Comparison of ENCODE assay signal across 12 cellular contexts in the genomic region with DNA sequence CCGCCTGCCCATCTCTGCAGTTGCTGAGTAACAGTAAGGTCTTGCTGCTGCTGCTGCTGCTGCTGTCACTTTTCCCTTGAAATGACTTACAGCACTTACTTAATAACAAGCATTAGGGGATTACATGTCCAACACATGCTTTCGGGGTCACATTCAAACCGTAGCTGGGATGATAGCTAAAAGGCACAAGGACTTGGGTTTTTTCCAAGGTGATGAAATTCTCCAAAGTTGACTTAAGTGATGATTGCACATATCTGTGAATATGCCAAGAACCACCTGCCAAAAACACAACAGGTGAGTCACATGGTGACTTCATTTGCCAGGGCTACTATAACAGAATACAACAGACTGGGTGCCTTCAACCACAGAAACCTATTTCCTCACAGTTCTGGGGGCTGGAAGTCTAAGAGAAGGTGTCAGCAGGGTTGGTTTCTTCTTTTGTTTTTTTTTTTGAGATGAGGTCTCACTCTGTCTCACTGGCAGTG.
DNase-seq lines count a peak whose midpoint lies in the region; ATAC-seq, FAIRE-seq and TF ChIP-seq lines count a peak whose summit lies in the region.
"Had no signal": no experiment of that assay in that cellular context is flagged by ENCODE, and none has a peak within 500 bp of the region (broad histone marks: within the 10 kb centered on the region; RNA-seq: fewer than 3 reads in every experiment).

No MANE protein-coding gene starts in this region.

- peak overlapping the region; percentile 15 for H3K27ac ChIP-seq in astrocyte (ENCODE audit: low read depth, low read length)
- H3K27ac ChIP-seq: spleen had no signal

- in situ Hi-C loops in Caki2 (cut with HindIII; ENCODE audit: low pct_unique_long_range_greater_than_20kb, low sequenced_read_pairs): no loop called here

- H3K4me3 ChIP-seq in astrocyte (ENCODE audit: insufficient read depth, low read depth, low read length): no peak overlapping the region
- H3K4me3 ChIP-seq: spleen had no signal

- no peak overlapping the region for H2AFZ ChIP-seq in astrocyte (ENCODE audit: low read depth, low read length)

- POLR2A ChIA-PET in GM10248 (lab: Yijun Ruan, JAX): no interaction called here

- no peaks in the 10 kb centered on the region for H4K20me1 ChIP-seq in astrocyte (ENCODE audit: insufficient read depth, low read length)

- H3K4me3 Mint-ChIP-seq in astrocyte (ENCODE audit: unreplicated experiment): no peak overlapping the region

- H3K36me3 ChIP-seq in astrocyte (ENCODE audit: insufficient read depth, low read length): no peaks in the 10 kb centered on the region
- H3K36me3 ChIP-seq: spleen had no signal

- H3K27ac Mint-ChIP-seq in astrocyte (ENCODE audit: unreplicated experiment): no peak overlapping the region

- H3K9ac ChIP-seq in astrocyte (ENCODE audit: low read length): no peak overlapping the region

- CTCF ChIA-PET in GM10248 (lab: Yijun Ruan, JAX): no interaction called here

- peaks cover 42% of the 10 kb centered on the region for H3K4me1 Mint-ChIP-seq in astrocyte (ENCODE audit: low read depth, unreplicated experiment)

- H3K79me2 ChIP-seq in astrocyte (ENCODE audit: insufficient read depth, low read length): no peaks in the 10 kb centered on the region

- FAIRE-seq in astrocyte (lab: Jason Lieb, UNC): no peak
- FAIRE-seq: G401.6 had no signal

- H3K36me3 Mint-ChIP-seq in astrocyte (ENCODE audit: low read depth, unreplicated experiment): no peaks in the 10 kb centered on the region

- peaks cover 44% of the 10 kb centered on the region for H3K4me1 ChIP-seq in astrocyte (ENCODE audit: insufficient read depth, low read length)

- H3K4me2 ChIP-seq in astrocyte (ENCODE audit: low read length): no peak overlapping the region

- TF ChIP-seq CTCF in astrocyte (IDR thresholded peaks at IDR 0.05; ENCODE audit: insufficient read depth, low read depth, low read length) (no peak), GM10248 (IDR thresholded peaks at IDR 0.05; ENCODE audit: control extremely low read depth, extremely low read depth, low read depth, missing control alignments) (no peak)

- peaks cover 8% of the 10 kb centered on the region for H3K9me3 Mint-ChIP-seq in astrocyte (ENCODE audit: unreplicated experiment)

- peaks cover 2% of the 10 kb centered on the region for H3K9me3 ChIP-seq in astrocyte (ENCODE audit: insufficient read depth, low read depth, low read length)
- H3K9me3 ChIP-seq: spleen had no signal

- no peak for ATAC-seq in GM18873 (IDR thresholded peaks at IDR 0.05; ENCODE audit: low FRiP score, unreplicated experiment)
- no peak for ATAC-seq in HG03565 (IDR thresholded peaks at IDR 0.05; ENCODE audit: unreplicated experiment)

- no peaks in the 10 kb centered on the region for H3K27me3 ChIP-seq in astrocyte (ENCODE audit: insufficient read depth, low read length)

- peaks cover 12% of the 10 kb centered on the region for H3K27me3 Mint-ChIP-seq in astrocyte (ENCODE audit: low read depth, unreplicated experiment)

- DNase-seq in Caki2 (ENCODE audit: low read depth) (peak; percentile 77), NCI-H2029 (lab: John Stamatoyannopoulos, UW) (peak; percentile 40), astrocyte (ENCODE audit: low read depth) (peak; percentile 84), mucosa of gallbladder (ENCODE audit: low spot score) (peak; percentile 65), NCI-H1092 (lab: John Stamatoyannopoulos, UW) (no peak), GM10248 (ENCODE audit: extremely low spot score) (no peak)
- DNase-seq: left cardiac atrium, NCI-H524 treated with DMSO at 0.1 percent for 48 hours had no signal

Comparison
In these comparisons a context has a peak if more than half of its experiments do, and no peak if none do; other contexts are left out.
1. DNase-seq: peak in Caki2 (single experiment), NCI-H2029 (single experiment), astrocyte (single experiment) and mucosa of gallbladder (single experiment); none in NCI-H1092 (single experiment) and GM10248 (single experiment).